Comparison of ENCODE assay signal across 21 cellular contexts in genomic region chr22:49023161-49023878, GRCh38.
"Had no signal": no experiment of that assay in that cellular context is flagged by ENCODE, and none has a peak within 500 bp of the region (broad histone marks: within the 10 kb centered on the region; RNA-seq: fewer than 3 reads in every experiment).

No MANE protein-coding gene starts in this region.

- H3K9me3 ChIP-seq: gastroesophageal sphincter, heart left ventricle, tibial artery had no signal

- H3K4me1 ChIP-seq: gastroesophageal sphincter, heart left ventricle, tibial artery had no signal

- FAIRE-seq: bronchial epithelial cell, keratinocyte had no signal

- H3K36me3 ChIP-seq: gastroesophageal sphincter, heart left ventricle, tibial artery had no signal

- H3K27ac ChIP-seq: epithelial cell of prostate, gastroesophageal sphincter, heart left ventricle, SK-N-MC, tibial artery, VCaP had no signal

- DNase-seq: activated CD4-positive, alpha-beta T cell treated with anti-CD3 and anti-CD28 coated beads, Interleukin-2, amount 10 ng/mL, durations not matched to agents 7 days and 5 days; activated CD8-positive, alpha-beta memory T cell treated with anti-CD3 and anti-CD28 coated beads, Interleukin-2, amount 10 ng/mL, durations not matched to agents 7 days and 5 days; activated CD8-positive, alpha-beta T cell treated with anti-CD3 and anti-CD28 coated beads for 36 hours; activated naive CD4-positive, alpha-beta T cell; activated naive CD8-positive, alpha-beta T cell treated with anti-CD3 and anti-CD28 coated beads, Interleukin-2, amount 10 ng/mL, durations not matched to agents 7 days and 5 days; amniotic stem cell; cortex of kidney; nephron progenitor cell; nucleus accumbens; stimulated activated CD4-positive, alpha-beta T cell treated with anti-CD3 and anti-CD28 coated beads, Interleukin-4, amount 100 ng/mL, for 24 hours; stimulated activated naive CD8-positive, alpha-beta T cell treated with anti-CD3 and anti-CD28 coated beads, Interleukin-15, Interleukin-2, amounts not matched to agents 100 U/mL and 50 U/mL, for 24 hours had no signal

- H3K4me3 ChIP-seq: gastroesophageal sphincter, heart left ventricle, SK-N-MC, tibial artery had no signal

- ATAC-seq: activated CD4-positive, CD25-positive, alpha-beta regulatory T cell treated with anti-CD3 and anti-CD28 coated beads, Interleukin-2, amount 50 U/mL, for 24 hours; activated CD8-positive, alpha-beta memory T cell treated with anti-CD3 and anti-CD28 coated beads, Interleukin-2, amount 10 ng/mL, durations not matched to agents 7 days and 5 days; activated CD8-positive, alpha-beta T cell treated with anti-CD3 and anti-CD28 coated beads for 36 hours; gastroesophageal sphincter; heart left ventricle; left lobe of liver; stimulated activated naive CD8-positive, alpha-beta T cell treated with anti-CD3 and anti-CD28 coated beads, Interleukin-15, Interleukin-2, amounts not matched to agents 100 U/mL and 50 U/mL, for 24 hours had no signal
